In the genomic region with DNA sequence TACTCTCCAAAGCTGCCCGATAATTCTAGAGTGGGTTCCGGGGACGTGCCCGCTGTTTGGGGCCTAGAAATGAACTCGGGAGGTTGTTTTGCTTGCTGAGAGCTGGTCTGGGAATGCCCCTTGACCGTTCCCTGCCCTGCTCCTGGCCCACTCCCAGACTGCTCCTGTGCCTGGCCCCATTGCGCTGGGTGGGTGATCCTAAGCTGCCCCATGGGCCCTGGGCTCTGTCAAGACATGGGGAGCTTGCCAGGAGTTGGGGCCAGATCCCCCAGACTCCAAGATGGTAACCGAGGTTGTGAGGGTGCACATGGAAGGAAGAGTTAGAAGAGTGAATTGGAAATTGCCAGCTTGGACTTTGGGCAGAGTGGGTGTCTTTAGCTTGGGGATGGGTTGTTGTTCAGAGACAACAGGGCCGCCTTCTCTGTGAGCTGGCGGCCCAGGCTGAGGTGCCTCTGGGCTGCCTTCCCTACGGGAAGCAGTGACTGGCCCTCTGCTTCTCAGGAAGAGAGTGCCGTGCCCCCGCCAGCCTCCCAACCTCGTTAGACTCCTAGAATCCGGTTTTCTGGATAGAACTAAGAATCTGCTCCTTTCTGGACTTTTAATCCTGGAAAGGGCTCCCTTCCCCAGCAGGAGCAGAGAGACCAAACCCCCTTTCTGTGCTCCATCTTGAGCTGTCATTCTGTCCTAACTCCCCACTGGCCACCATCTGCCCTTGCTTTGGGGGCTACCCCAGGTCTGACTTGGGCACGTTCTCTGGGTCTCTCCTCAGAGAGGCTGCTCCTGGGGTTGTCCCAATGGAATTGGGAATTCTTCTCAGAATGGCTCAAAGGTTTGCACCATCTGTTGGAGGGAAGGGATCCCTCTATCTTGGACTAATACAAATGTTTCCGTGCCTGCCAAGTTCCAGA, we compare ENCODE assay signal across 1 cellular context.
TF ChIP-seq lines count a peak whose summit lies in the region.

No MANE protein-coding gene starts in this region.

TF ChIP-seq in IMR-90, 13 proteins besides CTCF, POLR2A, EP300 and RAD21 (continued from another document):
- TF ChIP-seq, protein P1, sequence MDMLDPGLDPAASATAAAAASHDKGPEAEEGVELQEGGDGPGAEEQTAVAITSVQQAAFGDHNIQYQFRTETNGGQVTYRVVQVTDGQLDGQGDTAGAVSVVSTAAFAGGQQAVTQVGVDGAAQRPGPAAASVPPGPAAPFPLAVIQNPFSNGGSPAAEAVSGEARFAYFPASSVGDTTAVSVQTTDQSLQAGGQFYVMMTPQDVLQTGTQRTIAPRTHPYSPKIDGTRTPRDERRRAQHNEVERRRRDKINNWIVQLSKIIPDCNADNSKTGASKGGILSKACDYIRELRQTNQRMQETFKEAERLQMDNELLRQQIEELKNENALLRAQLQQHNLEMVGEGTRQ (IDR thresholded peaks at IDR 0.05; ENCODE audit: low read depth, low read length): no peak
